In the genomic region with DNA sequence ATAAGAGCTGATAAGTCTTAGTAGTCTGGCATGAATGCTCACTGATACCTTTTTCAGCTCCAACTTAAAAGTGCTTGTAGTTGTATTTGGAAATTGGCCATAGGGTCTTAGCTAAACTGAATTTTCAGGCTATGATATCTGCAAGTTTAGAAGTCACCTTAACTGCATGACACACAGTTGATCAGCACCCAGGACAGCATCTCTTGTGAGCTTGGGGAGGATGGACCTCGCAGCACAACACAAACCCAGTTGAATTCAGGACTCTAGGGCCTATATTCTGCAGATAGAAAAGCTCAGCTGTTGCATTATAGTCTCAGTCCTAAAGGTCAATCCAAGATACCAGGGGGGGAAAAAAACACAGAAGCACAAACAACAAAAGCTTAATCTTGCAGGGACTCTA, we compare ENCODE assay signal across 30 cellular contexts.
DNase-seq lines count a peak whose midpoint lies in the region; ATAC-seq, FAIRE-seq and TF ChIP-seq lines count a peak whose summit lies in the region.
"Had no signal": no experiment of that assay in that cellular context is flagged by ENCODE, and none has a peak within 500 bp of the region (broad histone marks: within the 10 kb centered on the region; RNA-seq: fewer than 3 reads in every experiment).

No MANE protein-coding gene starts in this region.

- no peaks in the 10 kb centered on the region for H3K27me3 ChIP-seq in adipocyte (replicated peaks; ENCODE audit: control insufficient read depth, insufficient read depth, low read length)
- H3K27me3 ChIP-seq in PC-3 (ENCODE audit: low read length), result peaks cover 18% of the 10 kb centered on the region; the same call in 1 of the 2 replicates
- H3K27me3 ChIP-seq: brain microvascular endothelial cell, colonic mucosa, esophagus squamous epithelium, gastrocnemius medialis had no signal

- H3K9me2 ChIP-seq in PC-3 (replicated peaks; ENCODE audit: low read length), result no peaks in the 10 kb centered on the region

- no peak for FAIRE-seq in A549 (lab: Jason Lieb, UNC)
- FAIRE-seq: GM12892, keratinocyte, TTC549 had no signal

- H3K4me3 ChIP-seq in A549 (no peak overlapping the region), HEK293 (ENCODE audit: low read depth, low read length) (no peak overlapping the region), adipocyte (ENCODE audit: low read length) (no peak overlapping the region), PC-3 (ENCODE audit: low read length) (no peak overlapping the region), coronary artery (no peak overlapping the region)
- H3K4me3 ChIP-seq: colonic mucosa, esophagus squamous epithelium, gastrocnemius medialis, HAP-1, lower lobe of right lung, PC-9, prostate gland, skin epidermis had no signal

- DNase-seq in A549 (ENCODE audit: low read depth in 1 of 2, low spot score in 1 of 2) (no peak), adipocyte (ENCODE audit: low read depth) (peak; percentile 17), islet precursor cell (peak; percentile 59), PC-3 (no peak), ureter (ENCODE audit: low spot score) (no peak), coronary artery (ENCODE audit: low spot score) (no peak), HT-29 (ENCODE audit: low spot score) (no peak)
- DNase-seq: activated CD4-positive, CD25-positive, alpha-beta regulatory T cell treated with anti-CD3 and anti-CD28 coated beads, Interleukin-2, amount 50 U/mL, for 72 hours; activated CD8-positive, alpha-beta T cell treated with anti-CD3 and anti-CD28 coated beads, Interleukin-2, amount 10 ng/mL, durations not matched to agents 7 days and 5 days; activated gamma-delta T cell; activated T-cell treated with anti-CD3 and anti-CD28 coated beads for 4 hours; brain microvascular endothelial cell; Caco-2; colonic mucosa; esophagus squamous epithelium; gastrocnemius medialis; hypothalamus; lower lobe of right lung; MV-4-11; PC-9; SIG-M5; trophoblast cell had no signal

- H3K79me2 ChIP-seq in PC-3 (ENCODE audit: low read length), result no peaks in the 10 kb centered on the region

- 75% methylated on average over 1 of the region's 1 CpG for WGBS in A549 (ENCODE audit: missing lambda C conversion rate)

- TF ChIP-seq EP300 in A549 (IDR thresholded peaks at IDR 0.05), result no peak

- POLR2A ChIA-PET in A549 (lab: Yijun Ruan, JAX), result no interaction called here
- POLR2A ChIA-PET in HEK293 (lab: Yijun Ruan, JAX), result no interaction called here
- POLR2A ChIA-PET in PC-3 (lab: Charles Lee; ENCODE audit: unreplicated experiment), result no interaction called here

- no peak for TF ChIP-seq CTCF in A549 (IDR thresholded peaks at IDR 0.05)
- no peak for TF ChIP-seq CTCF in HEK293 (tag by site-specific recombination; IDR thresholded peaks at IDR 0.05)
- no peak for TF ChIP-seq CTCF in PC-3 (conservative IDR thresholded peaks at IDR 0.05; ENCODE audit: low read depth, low read length)
- no peak for TF ChIP-seq CTCF in coronary artery (IDR thresholded peaks at IDR 0.05)

- no peaks in the 10 kb centered on the region for H4K20me1 ChIP-seq in PC-3 (ENCODE audit: low read length)

- intact Hi-C loops in PC-3 (cut with micrococcal nuclease), result no loop called here

- no peaks in the 10 kb centered on the region for H3K4me1 ChIP-seq in A549
- no peaks in the 10 kb centered on the region for H3K4me1 ChIP-seq in HEK293 (ENCODE audit: control insufficient read depth, insufficient read depth, low read length)
- no peaks in the 10 kb centered on the region for H3K4me1 ChIP-seq in adipocyte (ENCODE audit: control insufficient read depth, insufficient read depth, low read length)
- no peaks in the 10 kb centered on the region for H3K4me1 ChIP-seq in PC-3 (ENCODE audit: insufficient read depth, low read length)
- H3K4me1 ChIP-seq: Caco-2, colonic mucosa, esophagus squamous epithelium, gastrocnemius medialis, HAP-1, lower lobe of right lung, prostate gland had no signal

- no peak overlapping the region for H3K4me2 ChIP-seq in A549
- no peak overlapping the region for H3K4me2 ChIP-seq in PC-3 (ENCODE audit: low read length)
- H3K4me2 ChIP-seq: KMS-11, PC-9 had no signal

- no peaks in the 10 kb centered on the region for H3K36me3 ChIP-seq in HEK293 (ENCODE audit: control insufficient read depth in 2 of 2, insufficient read depth in 1 of 2, low read length in 2 of 2)
- H3K36me3 ChIP-seq in adipocyte (ENCODE audit: control insufficient read depth, insufficient read depth, low read length, severe bottlenecking), result no peaks in the 10 kb centered on the region
- no peaks in the 10 kb centered on the region for H3K36me3 ChIP-seq in PC-3 (ENCODE audit: low read depth, low read length)
- H3K36me3 ChIP-seq: brain microvascular endothelial cell, colonic mucosa, esophagus squamous epithelium, gastrocnemius medialis, HAP-1, lower lobe of right lung, prostate gland had no signal

- H2AFZ ChIP-seq in PC-3 (ENCODE audit: low read length), result no peak overlapping the region
- H2AFZ ChIP-seq: PC-9 had no signal

- H3K9ac ChIP-seq in adipocyte (ENCODE audit: low read length) (no peak overlapping the region), PC-3 (ENCODE audit: low read length) (no peak overlapping the region)
- H3K9ac ChIP-seq: KMS-11 had no signal

- ATAC-seq in A549 (no peak), PC-3 (no peak)
- ATAC-seq: activated CD8-positive, alpha-beta T cell treated with anti-CD3 and anti-CD28 coated beads, Interleukin-2, amount 10 ng/mL, durations not matched to agents 7 days and 5 days; gastrocnemius medialis; lower lobe of right lung had no signal

- no peak for TF ChIP-seq RAD21 in A549 (conservative IDR thresholded peaks at IDR 0.05 in 1 of 2, IDR thresholded peaks at IDR 0.05 in 1 of 2)

- H3F3A ChIP-seq in PC-3 (ENCODE audit: low read length, unreplicated experiment), result no peaks in the 10 kb centered on the region

- TF ChIP-seq POLR2A in A549 (IDR thresholded peaks at IDR 0.05; ENCODE audit: low read length), result no peak

- no peak overlapping the region for H3K27ac ChIP-seq in A549
- no peak overlapping the region for H3K27ac ChIP-seq in HEK293 (ENCODE audit: extremely low read depth, low read depth, low read length)
- no peak overlapping the region for H3K27ac ChIP-seq in PC-3 (ENCODE audit: low read length)
- no peak overlapping the region for H3K27ac ChIP-seq in coronary artery
- H3K27ac ChIP-seq: brain microvascular endothelial cell, colonic mucosa, esophagus squamous epithelium, gastrocnemius medialis, KMS-11, lower lobe of right lung, PC-9, prostate gland, skin epidermis had no signal

- BruUV-seq in PC-3 (replicated peaks; lab: Mats Ljungman, UMichigan), result no TSS peak

- H3K9me3 ChIP-seq in A549, result no peaks in the 10 kb centered on the region
- H3K9me3 ChIP-seq in HEK293 (ENCODE audit: control insufficient read depth, insufficient read depth, low read depth, low read length), result no peaks in the 10 kb centered on the region
- no peaks in the 10 kb centered on the region for H3K9me3 ChIP-seq in adipocyte (ENCODE audit: control insufficient read depth, low read length)
- H3K9me3 ChIP-seq in PC-3 (ENCODE audit: low read length), result no peaks in the 10 kb centered on the region
- H3K9me3 ChIP-seq: Caco-2, colonic mucosa, esophagus squamous epithelium, gastrocnemius medialis, HAP-1, lower lobe of right lung, prostate gland had no signal

- CTCF ChIA-PET in A549 (lab: Yijun Ruan, JAX) (interaction anchor here (0.7 to 1.7 kb wide), 4 partner anchors 14 to 394 kb away, joined by 3 to 5 read pairs (median 3); a partner anchor contains a TSS), HEK293 (lab: Yijun Ruan, JAX) (interaction anchor here (0.6 to 1.5 kb wide), 2 partner anchors 260 to 394 kb away, joined by 3 to 6 read pairs; a partner anchor contains a TSS), PC-3 (lab: Charles Lee) (no interaction called here)

TF ChIP-seq in A549, 52 proteins besides CTCF, POLR2A, EP300 and RAD21 (continues in another document):
- no peak for TF ChIP-seq MAFK (IDR thresholded peaks at IDR 0.05; ENCODE audit: partially characterized antibody)

TF ChIP-seq in HEK293, 187 proteins besides CTCF, POLR2A, EP300 and RAD21 (continues in another document):
- TF ChIP-seq, protein P1, sequence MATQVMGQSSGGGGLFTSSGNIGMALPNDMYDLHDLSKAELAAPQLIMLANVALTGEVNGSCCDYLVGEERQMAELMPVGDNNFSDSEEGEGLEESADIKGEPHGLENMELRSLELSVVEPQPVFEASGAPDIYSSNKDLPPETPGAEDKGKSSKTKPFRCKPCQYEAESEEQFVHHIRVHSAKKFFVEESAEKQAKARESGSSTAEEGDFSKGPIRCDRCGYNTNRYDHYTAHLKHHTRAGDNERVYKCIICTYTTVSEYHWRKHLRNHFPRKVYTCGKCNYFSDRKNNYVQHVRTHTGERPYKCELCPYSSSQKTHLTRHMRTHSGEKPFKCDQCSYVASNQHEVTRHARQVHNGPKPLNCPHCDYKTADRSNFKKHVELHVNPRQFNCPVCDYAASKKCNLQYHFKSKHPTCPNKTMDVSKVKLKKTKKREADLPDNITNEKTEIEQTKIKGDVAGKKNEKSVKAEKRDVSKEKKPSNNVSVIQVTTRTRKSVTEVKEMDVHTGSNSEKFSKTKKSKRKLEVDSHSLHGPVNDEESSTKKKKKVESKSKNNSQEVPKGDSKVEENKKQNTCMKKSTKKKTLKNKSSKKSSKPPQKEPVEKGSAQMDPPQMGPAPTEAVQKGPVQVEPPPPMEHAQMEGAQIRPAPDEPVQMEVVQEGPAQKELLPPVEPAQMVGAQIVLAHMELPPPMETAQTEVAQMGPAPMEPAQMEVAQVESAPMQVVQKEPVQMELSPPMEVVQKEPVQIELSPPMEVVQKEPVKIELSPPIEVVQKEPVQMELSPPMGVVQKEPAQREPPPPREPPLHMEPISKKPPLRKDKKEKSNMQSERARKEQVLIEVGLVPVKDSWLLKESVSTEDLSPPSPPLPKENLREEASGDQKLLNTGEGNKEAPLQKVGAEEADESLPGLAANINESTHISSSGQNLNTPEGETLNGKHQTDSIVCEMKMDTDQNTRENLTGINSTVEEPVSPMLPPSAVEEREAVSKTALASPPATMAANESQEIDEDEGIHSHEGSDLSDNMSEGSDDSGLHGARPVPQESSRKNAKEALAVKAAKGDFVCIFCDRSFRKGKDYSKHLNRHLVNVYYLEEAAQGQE (tag by site-specific recombination; IDR thresholded peaks at IDR 0.05), result peak; percentile 88

Comparison
In these comparisons a context has a peak if more than half of its experiments do, and no peak if none do; other contexts are left out.
1. DNase-seq: peak in adipocyte (single experiment) and islet precursor cell (single experiment); none in A549 (0 of 2), PC-3 (single experiment), ureter (single experiment), coronary artery (single experiment) and HT-29 (single experiment).